ENCODE assay signal across 20 cellular contexts in genomic region chr2:74984947-74985637, GRCh38.
"Had no signal": no experiment of that assay in that cellular context is flagged by ENCODE, and none has a peak within 500 bp of the region (broad histone marks: within the 10 kb centered on the region; RNA-seq: fewer than 3 reads in every experiment).

No MANE protein-coding gene starts in this region.

- H3K79me2 ChIP-seq: hepatocyte had no signal

- H3K9me3 Mint-ChIP-seq: activated CD4-positive, alpha-beta T cell treated with anti-CD3 and anti-CD28 coated beads, Interleukin-2, amount 10 ng/mL, durations not matched to agents 7 days and 5 days; activated naive CD4-positive, alpha-beta T cell treated with anti-CD3 and anti-CD28 coated beads, Interleukin-2, amount 10 ng/mL, durations not matched to agents 7 days and 5 days; neural progenitor cell had no signal

- H3K27ac ChIP-seq: hepatocyte, left ventricle myocardium inferior, neural progenitor cell, tibial artery had no signal

- H2AFZ ChIP-seq: hepatocyte, neural progenitor cell had no signal

- H3K36me3 Mint-ChIP-seq: neural progenitor cell had no signal

- DNase-seq: activated CD4-positive, alpha-beta T cell treated with anti-CD3 and anti-CD28 coated beads, Interleukin-2, amount 10 ng/mL, durations not matched to agents 7 days and 5 days; activated CD8-positive, alpha-beta memory T cell treated with anti-CD3 and anti-CD28 coated beads, Interleukin-2, amount 50 U/mL, for 4 hours; activated CD8-positive, alpha-beta T cell treated with anti-CD3 and anti-CD28 coated beads, Interleukin-2, amount 10 ng/mL, durations not matched to agents 7 days and 5 days; activated effector memory CD4-positive, alpha-beta T cell treated with Interleukin-2 at 50 U/mL for 16 hours; activated naive CD4-positive, alpha-beta T cell treated with anti-CD3 and anti-CD28 coated beads, Interleukin-2, amount 10 ng/mL, durations not matched to agents 7 days and 5 days; activated naive CD8-positive, alpha-beta T cell treated with anti-CD3 and anti-CD28 coated beads, Interleukin-2, amount 50 U/mL, for 24 hours; activated T-cell treated with anti-CD3 and anti-CD28 coated beads, Interleukin-2, amount 50 U/mL, for 48 hours; cerebellar nuclear complex; cortex of kidney; kidney glomerular epithelial cell; mucosa of descending colon; naive B cell; stimulated activated naive CD8-positive, alpha-beta T cell treated with anti-CD3 and anti-CD28 coated beads, Interleukin-15, Interleukin-2, amounts not matched to agents 100 U/mL and 50 U/mL, for 24 hours; substantia nigra; tibial artery had no signal

- H3K9me3 ChIP-seq: left ventricle myocardium inferior, mucosa of descending colon, tibial artery had no signal

- H3K27me3 Mint-ChIP-seq: activated CD4-positive, alpha-beta T cell treated with anti-CD3 and anti-CD28 coated beads, Interleukin-2, amount 10 ng/mL, durations not matched to agents 7 days and 5 days; activated naive CD4-positive, alpha-beta T cell treated with anti-CD3 and anti-CD28 coated beads, Interleukin-2, amount 10 ng/mL, durations not matched to agents 7 days and 5 days; activated naive CD8-positive, alpha-beta T cell treated with anti-CD3 and anti-CD28 coated beads, Interleukin-2, amount 50 U/mL, for 24 hours; naive B cell; progenitor cell of endocrine pancreas had no signal

- H3K36me3 ChIP-seq: left ventricle myocardium inferior, neural progenitor cell had no signal

- ATAC-seq: activated CD8-positive, alpha-beta T cell treated with anti-CD3 and anti-CD28 coated beads, Interleukin-2, amount 10 ng/mL, durations not matched to agents 7 days and 5 days; activated naive CD8-positive, alpha-beta T cell treated with anti-CD3 and anti-CD28 coated beads, Interleukin-2, amount 50 U/mL, for 24 hours; esophagus mucosa; mucosa of descending colon; stimulated activated naive CD8-positive, alpha-beta T cell treated with anti-CD3 and anti-CD28 coated beads, Interleukin-15, Interleukin-2, amounts not matched to agents 100 U/mL and 50 U/mL, for 24 hours had no signal

- H3K4me1 ChIP-seq: neural progenitor cell, tibial artery had no signal

- H3K27me3 ChIP-seq: hepatocyte, neural progenitor cell, tibial artery had no signal

- H3K4me3 Mint-ChIP-seq: activated CD4-positive, alpha-beta T cell treated with anti-CD3 and anti-CD28 coated beads, Interleukin-2, amount 10 ng/mL, durations not matched to agents 7 days and 5 days; activated CD8-positive, alpha-beta T cell treated with anti-CD3 and anti-CD28 coated beads, Interleukin-2, amount 10 ng/mL, durations not matched to agents 7 days and 5 days; activated naive CD4-positive, alpha-beta T cell treated with anti-CD3 and anti-CD28 coated beads, Interleukin-2, amount 10 ng/mL, durations not matched to agents 7 days and 5 days; activated naive CD8-positive, alpha-beta T cell treated with anti-CD3 and anti-CD28 coated beads, Interleukin-2, amount 50 U/mL, for 24 hours; neural progenitor cell had no signal

- H3K4me1 Mint-ChIP-seq: activated CD4-positive, alpha-beta T cell treated with anti-CD3 and anti-CD28 coated beads, Interleukin-2, amount 10 ng/mL, durations not matched to agents 7 days and 5 days; activated naive CD4-positive, alpha-beta T cell treated with anti-CD3 and anti-CD28 coated beads, Interleukin-2, amount 10 ng/mL, durations not matched to agents 7 days and 5 days; neural progenitor cell had no signal

- H3K4me3 ChIP-seq: hepatocyte, left ventricle myocardium inferior, mucosa of descending colon, neural progenitor cell, tibial artery had no signal

- H3K9ac ChIP-seq: neural progenitor cell had no signal

- H3K27ac Mint-ChIP-seq: activated CD4-positive, alpha-beta T cell treated with anti-CD3 and anti-CD28 coated beads, Interleukin-2, amount 10 ng/mL, durations not matched to agents 7 days and 5 days; activated CD8-positive, alpha-beta T cell treated with anti-CD3 and anti-CD28 coated beads, Interleukin-2, amount 10 ng/mL, durations not matched to agents 7 days and 5 days; activated naive CD4-positive, alpha-beta T cell treated with anti-CD3 and anti-CD28 coated beads, Interleukin-2, amount 10 ng/mL, durations not matched to agents 7 days and 5 days; activated naive CD8-positive, alpha-beta T cell treated with anti-CD3 and anti-CD28 coated beads, Interleukin-2, amount 50 U/mL, for 24 hours; neural progenitor cell; progenitor cell of endocrine pancreas had no signal

- H3K4me2 ChIP-seq: hepatocyte, neural progenitor cell had no signal
